8 cellular contexts compared by ENCODE assay signal in the genomic region with DNA sequence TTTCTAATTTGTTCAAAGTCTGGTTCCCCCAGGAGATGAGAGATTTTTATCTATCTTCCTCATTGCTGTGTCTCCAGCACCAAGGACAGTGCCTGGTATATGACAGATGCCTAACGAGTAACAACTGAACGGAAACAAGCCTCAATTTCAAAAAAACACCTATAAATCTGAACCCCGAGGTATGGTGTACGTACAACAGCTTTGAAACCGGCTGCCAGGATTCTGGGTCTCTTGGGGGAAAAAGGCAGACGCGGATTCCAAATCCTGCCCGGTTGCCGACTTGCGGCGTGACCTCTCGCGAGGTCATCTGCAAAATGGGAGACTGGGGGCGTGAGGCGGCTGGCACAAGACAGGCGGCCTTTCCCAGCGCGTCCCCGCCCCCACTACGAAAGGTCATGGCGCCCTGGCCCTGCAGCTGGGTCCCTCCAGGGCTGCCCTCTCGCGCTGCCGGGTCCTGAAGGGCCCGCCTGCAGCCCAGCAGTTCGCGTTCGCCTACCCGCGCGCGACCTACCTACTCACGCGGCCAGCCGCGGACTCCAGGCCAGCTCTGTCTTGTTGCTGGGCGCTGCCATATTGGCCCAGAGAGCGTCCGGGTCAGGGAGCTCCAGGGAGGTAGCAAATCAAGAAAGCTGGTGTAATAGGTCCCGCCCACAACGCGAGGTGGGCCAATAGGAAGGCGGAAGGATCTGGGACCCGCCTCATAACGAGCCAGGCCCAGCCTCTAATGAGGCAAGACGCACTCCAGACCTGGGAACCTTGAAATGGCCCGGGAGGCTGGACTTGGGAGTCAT.
DNase-seq lines count a peak whose midpoint lies in the region; ATAC-seq lines count a peak whose summit lies in the region.

Gene ECSIT, minus strand, starts transcription at position 584 of the 791 bp plus-strand sequence. CDS start 9,964 bp downstream, outside the sequence.

- peaks cover 26% of the 10 kb centered on the region for H3K36me3 ChIP-seq in BLaER1

- peak within 1 kb of the TSS; percentile 81 for H3K4me3 ChIP-seq in BLaER1

- peak within 1 kb of the TSS; percentile 83 for H3K9ac ChIP-seq in BLaER1

- peak; percentile 98 for ATAC-seq in GM19351 (IDR thresholded peaks at IDR 0.05; ENCODE audit: unreplicated experiment)
- peak; percentile 96 for ATAC-seq in HG03521 (IDR thresholded peaks at IDR 0.05; ENCODE audit: unreplicated experiment)

- H3K9me3 ChIP-seq in BLaER1: no peaks in the 10 kb centered on the region

- peak within 1 kb of the TSS; percentile 90 for H3K27ac ChIP-seq in BLaER1

- peak within 1 kb of the TSS; percentile 90 for H3K4me2 ChIP-seq in BLaER1

- H4K20me1 ChIP-seq in BLaER1: no peaks in the 10 kb centered on the region; the same call in 1 of the 2 replicates

- no peaks in the 10 kb centered on the region for H3K27me3 ChIP-seq in BLaER1

- DNase-seq in NCI-H748 (lab: John Stamatoyannopoulos, UW; ENCODE audit: unreplicated experiment) (peak; percentile 94), dedifferentiated amniotic fluid mesenchymal stem cell (ENCODE audit: extremely low spot score) (peak; percentile 97), left kidney (ENCODE audit: low read depth, low spot score) (peak; percentile 99)
- peak; percentile 90 for DNase-seq in activated CD4-positive, alpha-beta T cell treated with anti-CD3 and anti-CD28 coated beads, Interleukin-2, amount 50 U/mL, for 1 hour
- DNase-seq in stimulated activated CD4-positive, alpha-beta T cell treated with anti-CD3 and anti-CD28 coated beads, Interleukin-2, amount 100 ng/mL, for 24 hours: peak; percentile 93 to 94

- peaks cover 12% of the 10 kb centered on the region for H3K4me1 ChIP-seq in BLaER1

Comparison
In these comparisons a context has a peak if more than half of its experiments do, and no peak if none do; other contexts are left out.
1. Peak in every context shown above with its lines: DNase-seq, ATAC-seq, H3K4me3 ChIP-seq and H3K27ac ChIP-seq.